In the genomic region with DNA sequence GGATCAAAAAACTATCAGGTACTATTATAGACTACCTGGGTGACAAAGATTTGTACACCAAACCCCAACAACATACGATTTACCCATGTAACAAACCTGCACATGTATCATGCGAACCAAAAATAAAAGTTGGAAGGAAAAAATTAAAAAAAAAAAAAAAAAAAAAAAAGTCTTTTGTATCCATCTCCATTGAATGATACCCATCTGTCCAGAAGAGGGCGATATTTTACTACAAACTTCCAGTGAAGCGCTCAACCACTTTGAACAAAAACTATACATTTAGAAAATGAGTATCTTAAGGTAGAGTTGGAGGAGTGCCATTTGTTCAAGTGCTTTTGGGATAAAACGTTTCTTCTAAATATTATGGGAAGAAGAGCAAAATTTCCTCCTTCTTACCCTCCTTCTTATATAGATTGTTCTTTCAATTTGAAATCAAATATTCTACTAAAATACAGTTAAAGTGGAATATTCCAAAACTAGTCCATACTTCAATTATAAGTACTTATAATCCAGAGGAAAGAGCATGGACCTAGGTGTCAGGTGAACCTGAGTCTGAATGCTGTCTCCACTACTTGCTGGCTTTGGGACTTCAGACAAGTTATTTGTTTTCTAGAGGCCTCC, we compare ENCODE assay signal across 9 cellular contexts. TPM values are rescaled to one million over a fixed set of nuclear protein-coding genes. Genes with fewer than 3 reads are reported as not detected.
DNase-seq lines count a peak whose midpoint lies in the region; ATAC-seq and TF ChIP-seq lines count a peak whose summit lies in the region.
"Had no signal": no experiment of that assay in that cellular context is flagged by ENCODE, and none has a peak within 500 bp of the region (broad histone marks: within the 10 kb centered on the region; RNA-seq: fewer than 3 reads in every experiment).

No MANE protein-coding gene starts in this region.

- H3K27ac ChIP-seq in foreskin keratinocyte, result no peak overlapping the region
- H3K27ac ChIP-seq: BLaER1 treated with 17β-estradiol and CSF1 and Interleukin-3, amounts not matched to agents 10 nM and 100 nM had no signal

- ATAC-seq in foreskin keratinocyte (peak; percentile 62), GM21825 (IDR thresholded peaks at IDR 0.05; ENCODE audit: unreplicated experiment) (no peak)

- no peaks in the 10 kb centered on the region for H3K4me1 ChIP-seq in foreskin keratinocyte

- H3K4me3 ChIP-seq in NB4 (ENCODE audit: low read depth, low read length) (no peak overlapping the region), retinal pigment epithelial cell (ENCODE audit: low read length) (no peak overlapping the region)
- H3K4me3 ChIP-seq: BLaER1 treated with 17β-estradiol and CSF1 and Interleukin-3, amounts not matched to agents 10 nM and 100 nM had no signal

- TF ChIP-seq CTCF in NB4 (IDR thresholded peaks at IDR 0.05; ENCODE audit: low read depth, low read length), result peak; percentile 27
- peak; percentile 72 for TF ChIP-seq CTCF in foreskin keratinocyte (conservative IDR thresholded peaks at IDR 0.05)
- peak; percentile 54 for TF ChIP-seq CTCF in retinal pigment epithelial cell (conservative IDR thresholded peaks at IDR 0.05; ENCODE audit: low read depth, low read length)

- DNase-seq in NCI-H1436 (lab: John Stamatoyannopoulos, UW) (peak; percentile 37), NCI-H1436 treated with DMSO at 0.1 percent for 48 hours (lab: John Stamatoyannopoulos, UW) (no peak), NB4 (ENCODE audit: low read depth) (peak; percentile 65), SW 1271 (lab: John Stamatoyannopoulos, UW) (peak; percentile 4 to 42), foreskin keratinocyte (peak in 1 of 2 donors; percentile 41), retinal pigment epithelial cell (ENCODE audit: low read depth) (no peak)
- DNase-seq in effector CD4-positive, alpha-beta T cell, result no peak

- peaks cover 4% of the 10 kb centered on the region for H3K27me3 ChIP-seq in foreskin keratinocyte
- H3K27me3 ChIP-seq: BLaER1 treated with 17β-estradiol and CSF1 and Interleukin-3, amounts not matched to agents 10 nM and 100 nM had no signal

- no peak for TF ChIP-seq POLR2A in NB4 (IDR thresholded peaks at IDR 0.05; ENCODE audit: extremely low read depth, insufficient read length)

RNA-seq across cellular contexts. Expression of gene ARL14EP, which starts 23.3 kb away (rescaled TPM):
- 14.0 and 15.6 TPM in 2 replicates for total RNA-seq in foreskin keratinocyte
- polyA plus RNA-seq in foreskin keratinocyte, result 9.1 and 10.3 TPM in 2 replicates

Comparison
In these comparisons a context has a peak if more than half of its experiments do, and no peak if none do; other contexts are left out.
1. DNase-seq: peak in NCI-H1436 (single experiment), NB4 (single experiment) and SW 1271 (2 of 2); none in NCI-H1436 treated with DMSO at 0.1 percent for 48 hours (single experiment), retinal pigment epithelial cell (single experiment) and effector CD4-positive, alpha-beta T cell (single experiment).
2. Peak in every context shown above with its lines, with median percentiles within 50 percentile points of each other: CTCF ChIP-seq.